In the genomic region with DNA sequence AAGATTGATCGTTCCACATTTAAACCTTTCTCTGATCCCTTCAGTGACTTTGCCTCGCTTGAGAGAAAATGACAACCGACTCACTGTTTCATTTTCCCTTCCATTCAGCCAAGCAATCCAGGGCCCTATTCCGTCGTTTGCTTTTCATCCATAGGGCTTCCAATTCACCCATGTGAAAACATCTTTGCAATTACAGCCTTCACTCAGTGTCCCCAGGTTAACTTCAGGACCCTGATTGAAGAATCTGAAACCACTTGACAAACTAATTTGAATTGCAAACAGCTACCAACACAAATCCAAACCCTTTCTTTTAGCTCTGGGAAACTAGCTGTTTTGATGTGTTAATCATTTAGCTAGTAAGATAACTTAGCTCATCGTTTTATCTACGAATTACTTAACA, we compare ENCODE assay signal across 16 cellular contexts.
DNase-seq lines count a peak whose midpoint lies in the region; TF ChIP-seq lines count a peak whose summit lies in the region.
"Had no signal": no experiment of that assay in that cellular context is flagged by ENCODE, and none has a peak within 500 bp of the region (broad histone marks: within the 10 kb centered on the region; RNA-seq: fewer than 3 reads in every experiment).

No MANE protein-coding gene starts in this region.

- H3K27me3 Mint-ChIP-seq in nephron (ENCODE audit: low read depth): no peaks in the 10 kb centered on the region

- peak overlapping the region; percentile 2 to 61 (median 47) for H3K4me3 Mint-ChIP-seq in nephron

- H3K36me3 ChIP-seq in right atrium auricular region (no peaks in the 10 kb centered on the region), esophagus squamous epithelium (no peaks in the 10 kb centered on the region)
- H3K36me3 ChIP-seq: BE2C had no signal

- H3K27me3 ChIP-seq in right atrium auricular region (no peaks in the 10 kb centered on the region), esophagus squamous epithelium (no peaks in the 10 kb centered on the region)
- H3K27me3 ChIP-seq: BE2C had no signal

- WGBS in esophagus squamous epithelium, 2 donors: 56 to 68% methylated on average over 7 of the region's 7 CpGs

- peaks cover 12% of the 10 kb centered on the region for H3K9me3 Mint-ChIP-seq in nephron

- DNase-seq in right atrium auricular region (ENCODE audit: low spot score) (no peak), cardiac septum (ENCODE audit: low spot score) (no peak), esophagus squamous epithelium (lab: John Stamatoyannopoulos, UW) (no peak), epidermal melanocyte (ENCODE audit: insufficient read length, low spot score) (no peak), NCI-H187 treated with DMSO at 0.1 percent for 48 hours (lab: John Stamatoyannopoulos, UW) (no peak)
- no peak for DNase-seq in stimulated activated CD4-positive, alpha-beta T cell treated with anti-CD3 and anti-CD28 coated beads, Interleukin-12 subunit alpha, Interleukin-12 subunit beta, amount 100 ng/mL, for 4 hours
- DNase-seq in stimulated activated naive CD4-positive, alpha-beta T cell (lab: John Stamatoyannopoulos, UW): no peak
- DNase-seq: BE2C, glutamatergic neuron, mucosa of descending colon, small intestine, T1000 had no signal

- TF ChIP-seq CTCF in right atrium auricular region (IDR thresholded peaks at IDR 0.05) (no peak), esophagus squamous epithelium (IDR thresholded peaks at IDR 0.05) (no peak), nephron (IDR thresholded peaks at IDR 0.05; ENCODE audit: unreplicated experiment in 3 of 3) (no peak)

- H3K4me1 ChIP-seq in right atrium auricular region (peaks cover 0 to 26% of the 10 kb centered on the region in 2 donors), esophagus squamous epithelium (peaks cover 0 to 23% (median 0%) of the 10 kb centered on the region in 3 donors)

- intact Hi-C loops in cardiac septum (cut with DNase I) (loop anchor here (5.0 to 10.0 kb wide), 4 partner anchors 42 to 320 kb away; a partner anchor contains a TSS), esophagus squamous epithelium (cut with DNase I) (no loop called here)

- peaks cover 60% of the 10 kb centered on the region for H3K4me1 Mint-ChIP-seq in nephron

- H3K27ac Mint-ChIP-seq in nephron: peak overlapping the region; percentile 86 to 97 (median 94)
- H3K27ac Mint-ChIP-seq: activated naive CD4-positive, alpha-beta T cell treated with anti-CD3 and anti-CD28 coated beads, Interleukin-2, amount 50 U/mL, for 72 hours had no signal

- no peaks in the 10 kb centered on the region for H3K9me3 ChIP-seq in right atrium auricular region
- H3K9me3 ChIP-seq in esophagus squamous epithelium: no peaks in the 10 kb centered on the region
- H3K9me3 ChIP-seq: BE2C, mucosa of descending colon had no signal

- H3K27ac ChIP-seq in right atrium auricular region (peak overlapping the region; percentile 40 to 41), esophagus squamous epithelium (peak overlapping the region in 3 of 4 donors; percentile 12 to 53 (median 46))

- H3K4me3 ChIP-seq in right atrium auricular region: no peak overlapping the region
- no peak overlapping the region for H3K4me3 ChIP-seq in esophagus squamous epithelium
- H3K4me3 ChIP-seq: coronary artery, K562, mucosa of descending colon had no signal

- no peak for TF ChIP-seq POLR2A in esophagus squamous epithelium (IDR thresholded peaks at IDR 0.05)

- peaks cover 4% of the 10 kb centered on the region for H3K36me3 Mint-ChIP-seq in nephron (ENCODE audit: low read depth)
